Comparison of ENCODE assay signal across 9 cellular contexts in the genomic region with DNA sequence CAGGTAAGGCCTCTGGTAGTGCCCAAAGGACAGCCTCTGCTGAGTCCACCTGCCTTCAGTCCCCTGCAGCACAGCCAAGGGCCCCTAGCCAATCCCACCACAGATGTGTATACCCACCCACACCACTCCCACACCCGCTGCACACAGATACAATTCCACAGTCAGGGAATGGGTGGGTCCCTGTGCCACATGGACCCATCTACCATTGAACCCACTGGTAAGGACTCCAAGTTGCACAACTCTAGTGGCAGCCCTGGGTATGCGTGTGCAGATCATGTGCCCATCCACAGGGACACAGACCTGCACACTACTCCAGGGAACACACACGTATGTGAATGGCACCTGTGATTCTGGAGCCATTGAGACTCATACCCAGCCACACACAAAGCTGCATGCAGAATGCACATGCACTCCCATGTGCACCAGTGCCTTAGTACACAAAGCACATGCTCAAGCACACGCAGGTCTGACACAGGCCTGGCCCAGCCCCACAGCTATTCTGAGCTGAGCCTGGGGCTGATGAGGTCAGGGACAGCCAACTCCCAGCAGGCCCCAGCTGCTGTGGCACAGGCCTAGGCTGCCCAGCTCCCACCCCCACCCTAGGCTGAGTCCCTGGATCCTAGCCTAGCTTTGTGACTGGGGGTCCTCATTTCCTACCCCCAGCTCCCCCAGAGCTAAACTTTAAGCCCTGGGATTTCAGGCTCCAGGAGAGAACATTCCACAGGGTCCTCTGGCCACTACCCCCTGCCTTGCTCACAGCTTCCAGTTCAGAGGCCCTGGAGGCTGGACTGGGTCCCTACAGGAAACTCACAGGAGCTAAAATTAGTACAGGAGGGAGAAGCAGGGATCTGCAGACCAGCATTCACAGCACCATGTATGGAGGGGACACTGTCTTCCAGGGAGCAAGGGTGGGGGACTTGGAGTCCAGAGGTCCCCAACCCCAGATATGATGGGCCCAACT. TPM values are rescaled to one million over a fixed set of nuclear protein-coding genes. Genes with fewer than 3 reads are reported as not detected.
DNase-seq lines count a peak whose midpoint lies in the region; ATAC-seq and TF ChIP-seq lines count a peak whose summit lies in the region.
"Had no signal": no experiment of that assay in that cellular context is flagged by ENCODE, and none has a peak within 500 bp of the region (broad histone marks: within the 10 kb centered on the region; RNA-seq: fewer than 3 reads in every experiment).

No MANE protein-coding gene starts in this region.

- no peaks in the 10 kb centered on the region for H3K36me3 Mint-ChIP-seq in WTC11

- no peak overlapping the region for H3K4me3 ChIP-seq in brain microvascular endothelial cell (ENCODE audit: low read depth, low read length)
- H3K4me3 ChIP-seq in subcutaneous abdominal adipose tissue (ENCODE audit: low read depth in 1 of 5, low read length in 5 of 5) = peak overlapping the region in 1 of 5 donors; percentile 8

- ATAC-seq in GM18858 (IDR thresholded peaks at IDR 0.05; ENCODE audit: unreplicated experiment) (no peak), WTC11 (no peak)

- in situ Hi-C loops in brain microvascular endothelial cell (cut with HindIII; ENCODE audit: low pct_ligation_motif_present, low sequenced_read_pairs) = no loop called here

- H3K27me3 ChIP-seq in brain microvascular endothelial cell (replicated peaks) (peaks cover under 1% of the 10 kb centered on the region), subcutaneous abdominal adipose tissue (ENCODE audit: control insufficient read depth in 5 of 5, insufficient read depth in 4 of 5, low read length in 5 of 5) (peaks cover 0 to 4% (median 0%) of the 10 kb centered on the region in 5 donors)

- H3K27ac ChIP-seq in brain microvascular endothelial cell (no peak overlapping the region), subcutaneous abdominal adipose tissue (ENCODE audit: low read depth, low read length) (peak overlapping the region; percentile 41)

- CTCF ChIA-PET in WTC11 (lab: Charles Lee) = interaction anchor here (1.0 to 4.1 kb wide), 12 partner anchors 9 to 233 kb away, joined by 3 to 20 read pairs (median 6); no protein-coding TSS in a partner anchor

- no peak overlapping the region for H3K27ac Mint-ChIP-seq in WTC11

- no peaks in the 10 kb centered on the region for H3K9me3 Mint-ChIP-seq in WTC11

- H3K27me3 Mint-ChIP-seq in WTC11 (ENCODE audit: low read depth) = peaks cover 27% of the 10 kb centered on the region

- peaks cover 24 to 81% (median 74%) of the 10 kb centered on the region in 5 donors for H3K4me1 ChIP-seq in subcutaneous abdominal adipose tissue (ENCODE audit: control insufficient read depth in 5 of 5, insufficient read depth in 5 of 5, low read length in 5 of 5)

- H3K36me3 ChIP-seq in brain microvascular endothelial cell (replicated peaks) = no peaks in the 10 kb centered on the region
- no peaks in the 10 kb centered on the region for H3K36me3 ChIP-seq in subcutaneous abdominal adipose tissue (ENCODE audit: control insufficient read depth in 5 of 5, insufficient read depth in 5 of 5, low read length in 5 of 5)

- H3K9ac ChIP-seq in subcutaneous abdominal adipose tissue (ENCODE audit: low read length in 5 of 5) = no peak overlapping the region

- POLR2A ChIA-PET in WTC11 (lab: Charles Lee) = no interaction called here

- DNase-seq in Kasumi-1 (lab: John Stamatoyannopoulos, UW) (peak; percentile 40 to 43), brain microvascular endothelial cell (peak; percentile 17), hepatic stellate cell (ENCODE audit: low spot score) (peak; percentile 81), SKM-1 (lab: John Stamatoyannopoulos, UW; ENCODE audit: unreplicated experiment) (no peak), NCI-H1436 treated with DMSO at 0.1 percent for 48 hours (lab: John Stamatoyannopoulos, UW) (no peak), WTC11 (ENCODE audit: low spot score) (no peak)
- DNase-seq: NK-92 treated with Interleukin-12 subunit alpha and Interleukin-12 subunit beta, amount 100 ng/mL, for 24 hours had no signal

- no peak overlapping the region for H3K4me3 Mint-ChIP-seq in WTC11

- peaks cover 22% of the 10 kb centered on the region for H3K4me1 Mint-ChIP-seq in WTC11

- no peaks in the 10 kb centered on the region for H3K9me3 ChIP-seq in subcutaneous abdominal adipose tissue (ENCODE audit: control insufficient read depth in 5 of 5, low read length in 5 of 5)

- TF ChIP-seq CTCF in brain microvascular endothelial cell (IDR thresholded peaks at IDR 0.05; ENCODE audit: low read depth, low read length, missing control alignments) = no peak
- no peak for TF ChIP-seq CTCF in WTC11 (IDR thresholded peaks at IDR 0.05)

TF ChIP-seq in WTC11, 78 proteins besides CTCF, POLR2A, EP300 and RAD21 (continues in another document):
- TF ChIP-seq ZNF121 (CRISPR knock-in tag; IDR thresholded peaks at IDR 0.05) (no peak), NFE2L1 (CRISPR knock-in tag; IDR thresholded peaks at IDR 0.05) (no peak), FOXJ3 (CRISPR knock-in tag; IDR thresholded peaks at IDR 0.05; ENCODE audit: borderline replicate concordance) (no peak), CREB1 (CRISPR knock-in tag; IDR thresholded peaks at IDR 0.05) (no peak), ESRRA (CRISPR knock-in tag; IDR thresholded peaks at IDR 0.05; ENCODE audit: borderline replicate concordance) (no peak), ELF4 (CRISPR knock-in tag; IDR thresholded peaks at IDR 0.05; ENCODE audit: low read depth) (no peak)
- TF ChIP-seq, protein P1, sequence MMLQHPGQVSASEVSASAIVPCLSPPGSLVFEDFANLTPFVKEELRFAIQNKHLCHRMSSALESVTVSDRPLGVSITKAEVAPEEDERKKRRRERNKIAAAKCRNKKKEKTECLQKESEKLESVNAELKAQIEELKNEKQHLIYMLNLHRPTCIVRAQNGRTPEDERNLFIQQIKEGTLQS (CRISPR knock-in tag; conservative IDR thresholded peaks at IDR 0.05) = no peak
- TF ChIP-seq, protein P2, sequence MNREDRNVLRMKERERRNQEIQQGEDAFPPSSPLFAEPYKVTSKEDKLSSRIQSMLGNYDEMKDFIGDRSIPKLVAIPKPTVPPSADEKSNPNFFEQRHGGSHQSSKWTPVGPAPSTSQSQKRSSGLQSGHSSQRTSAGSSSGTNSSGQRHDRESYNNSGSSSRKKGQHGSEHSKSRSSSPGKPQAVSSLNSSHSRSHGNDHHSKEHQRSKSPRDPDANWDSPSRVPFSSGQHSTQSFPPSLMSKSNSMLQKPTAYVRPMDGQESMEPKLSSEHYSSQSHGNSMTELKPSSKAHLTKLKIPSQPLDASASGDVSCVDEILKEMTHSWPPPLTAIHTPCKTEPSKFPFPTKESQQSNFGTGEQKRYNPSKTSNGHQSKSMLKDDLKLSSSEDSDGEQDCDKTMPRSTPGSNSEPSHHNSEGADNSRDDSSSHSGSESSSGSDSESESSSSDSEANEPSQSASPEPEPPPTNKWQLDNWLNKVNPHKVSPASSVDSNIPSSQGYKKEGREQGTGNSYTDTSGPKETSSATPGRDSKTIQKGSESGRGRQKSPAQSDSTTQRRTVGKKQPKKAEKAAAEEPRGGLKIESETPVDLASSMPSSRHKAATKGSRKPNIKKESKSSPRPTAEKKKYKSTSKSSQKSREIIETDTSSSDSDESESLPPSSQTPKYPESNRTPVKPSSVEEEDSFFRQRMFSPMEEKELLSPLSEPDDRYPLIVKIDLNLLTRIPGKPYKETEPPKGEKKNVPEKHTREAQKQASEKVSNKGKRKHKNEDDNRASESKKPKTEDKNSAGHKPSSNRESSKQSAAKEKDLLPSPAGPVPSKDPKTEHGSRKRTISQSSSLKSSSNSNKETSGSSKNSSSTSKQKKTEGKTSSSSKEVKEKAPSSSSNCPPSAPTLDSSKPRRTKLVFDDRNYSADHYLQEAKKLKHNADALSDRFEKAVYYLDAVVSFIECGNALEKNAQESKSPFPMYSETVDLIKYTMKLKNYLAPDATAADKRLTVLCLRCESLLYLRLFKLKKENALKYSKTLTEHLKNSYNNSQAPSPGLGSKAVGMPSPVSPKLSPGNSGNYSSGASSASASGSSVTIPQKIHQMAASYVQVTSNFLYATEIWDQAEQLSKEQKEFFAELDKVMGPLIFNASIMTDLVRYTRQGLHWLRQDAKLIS (CRISPR knock-in tag; IDR thresholded peaks at IDR 0.05; ENCODE audit: borderline replicate concordance) = no peak
- TF ChIP-seq, protein P3, sequence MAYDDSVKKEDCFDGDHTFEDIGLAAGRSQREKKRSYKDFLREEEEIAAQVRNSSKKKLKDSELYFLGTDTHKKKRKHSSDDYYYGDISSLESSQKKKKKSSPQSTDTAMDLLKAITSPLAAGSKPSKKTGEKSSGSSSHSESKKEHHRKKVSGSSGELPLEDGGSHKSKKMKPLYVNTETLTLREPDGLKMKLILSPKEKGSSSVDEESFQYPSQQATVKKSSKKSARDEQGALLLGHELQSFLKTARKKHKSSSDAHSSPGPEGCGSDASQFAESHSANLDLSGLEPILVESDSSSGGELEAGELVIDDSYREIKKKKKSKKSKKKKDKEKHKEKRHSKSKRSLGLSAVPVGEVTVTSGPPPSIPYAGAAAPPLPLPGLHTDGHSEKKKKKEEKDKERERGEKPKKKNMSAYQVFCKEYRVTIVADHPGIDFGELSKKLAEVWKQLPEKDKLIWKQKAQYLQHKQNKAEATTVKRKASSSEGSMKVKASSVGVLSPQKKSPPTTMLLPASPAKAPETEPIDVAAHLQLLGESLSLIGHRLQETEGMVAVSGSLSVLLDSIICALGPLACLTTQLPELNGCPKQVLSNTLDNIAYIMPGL (CRISPR knock-in tag; IDR thresholded peaks at IDR 0.05) = no peak
- TF ChIP-seq, protein P4, sequence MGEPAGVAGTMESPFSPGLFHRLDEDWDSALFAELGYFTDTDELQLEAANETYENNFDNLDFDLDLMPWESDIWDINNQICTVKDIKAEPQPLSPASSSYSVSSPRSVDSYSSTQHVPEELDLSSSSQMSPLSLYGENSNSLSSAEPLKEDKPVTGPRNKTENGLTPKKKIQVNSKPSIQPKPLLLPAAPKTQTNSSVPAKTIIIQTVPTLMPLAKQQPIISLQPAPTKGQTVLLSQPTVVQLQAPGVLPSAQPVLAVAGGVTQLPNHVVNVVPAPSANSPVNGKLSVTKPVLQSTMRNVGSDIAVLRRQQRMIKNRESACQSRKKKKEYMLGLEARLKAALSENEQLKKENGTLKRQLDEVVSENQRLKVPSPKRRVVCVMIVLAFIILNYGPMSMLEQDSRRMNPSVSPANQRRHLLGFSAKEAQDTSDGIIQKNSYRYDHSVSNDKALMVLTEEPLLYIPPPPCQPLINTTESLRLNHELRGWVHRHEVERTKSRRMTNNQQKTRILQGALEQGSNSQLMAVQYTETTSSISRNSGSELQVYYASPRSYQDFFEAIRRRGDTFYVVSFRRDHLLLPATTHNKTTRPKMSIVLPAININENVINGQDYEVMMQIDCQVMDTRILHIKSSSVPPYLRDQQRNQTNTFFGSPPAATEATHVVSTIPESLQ (CRISPR knock-in tag; IDR thresholded peaks at IDR 0.05) = no peak

RNA-seq across cellular contexts. Expression of a gene that starts 2.8 kb away (rescaled TPM):
- total RNA-seq in WTC11 (2021) = 10.2 to 12.6 TPM (median 11.5 TPM) in 3 replicates

RNA-seq across cellular contexts. Expression of a gene that starts 5.0 kb away (rescaled TPM):
- 0.57 to 1.3 TPM (median 0.69 TPM) in 3 replicates for total RNA-seq in WTC11 (2021)

RNA-seq across cellular contexts. Expression of a gene that starts 21.4 kb away (rescaled TPM):
- total RNA-seq in WTC11 (2021) = 0.70 to 1.4 TPM (median 1.2 TPM) in 3 replicates

Comparison
In these comparisons a context has a peak if more than half of its experiments do, and no peak if none do; other contexts are left out.
1. DNase-seq: peak in Kasumi-1 (2 of 2), brain microvascular endothelial cell (single experiment) and hepatic stellate cell (single experiment); none in SKM-1 (single experiment), NCI-H1436 treated with DMSO at 0.1 percent for 48 hours (single experiment) and WTC11 (single experiment).